ENCODE assay signal across 39 cellular contexts in genomic region chr4:171573181-171573580, GRCh38.
"Had no signal": no experiment of that assay in that cellular context is flagged by ENCODE, and none has a peak within 500 bp of the region (broad histone marks: within the 10 kb centered on the region; RNA-seq: fewer than 3 reads in every experiment).

No MANE protein-coding gene starts in this region.

- H3K4me3 ChIP-seq: adrenal gland, ascending aorta, body of pancreas, breast epithelium, cardiac muscle cell had no signal

- H3K4me3 Mint-ChIP-seq: activated naive CD4-positive, alpha-beta T cell treated with anti-CD3 and anti-CD28 coated beads for 36 hours; activated naive CD4-positive, alpha-beta T cell treated with anti-CD3 and anti-CD28 coated beads, Interleukin-2, amount 10 ng/mL, durations not matched to agents 7 days and 5 days; activated naive CD4-positive, alpha-beta T cell treated with anti-CD3 and anti-CD28 coated beads, Interleukin-2, amount 50 U/mL, for 24 hours; activated naive CD8-positive, alpha-beta T cell; activated naive CD8-positive, alpha-beta T cell treated with anti-CD3 and anti-CD28 coated beads for 36 hours; activated naive CD8-positive, alpha-beta T cell treated with anti-CD3 and anti-CD28 coated beads, Interleukin-2, amount 10 ng/mL, durations not matched to agents 7 days and 5 days; activated naive CD8-positive, alpha-beta T cell treated with anti-CD3 and anti-CD28 coated beads, Interleukin-2, amount 50 U/mL, for 24 hours; activated T-cell treated with anti-CD3 and anti-CD28 coated beads, Interleukin-2, amount 50 U/mL, for 24 hours; activated T-cell treated with anti-CD3 and anti-CD28 coated beads, Interleukin-2, amount 50 U/mL, for 4 hours; activated T-cell treated with anti-CD3 and anti-CD28 coated beads, Interleukin-2, amount 50 U/mL, for 72 hours; activated T-helper 1 cell treated with anti-CD3 and anti-CD28 coated beads, Interleukin-12 subunit alpha, Interleukin-12 subunit beta, Interleukin-2, Interleukin-4 antibody, amounts not matched to agents 30 ng/mL and 10 ng/mL and 1 ng/mL, durations not matched to agents 14 hours and 24 hours and 36 hours; activated T-helper 17 cell treated with anti-CD3 and anti-CD28 coated beads, Interleukin-2, amount 50 U/mL, for 72 hours; brain; central memory CD8-positive, alpha-beta T cell had no signal

- H3K27ac ChIP-seq: adrenal gland, ascending aorta, body of pancreas, brain microvascular endothelial cell, breast epithelium, cardiac muscle cell had no signal

- H3K27me3 Mint-ChIP-seq: activated naive CD4-positive, alpha-beta T cell treated with anti-CD3 and anti-CD28 coated beads, Interleukin-2, amount 10 ng/mL, durations not matched to agents 7 days and 5 days; activated naive CD4-positive, alpha-beta T cell treated with anti-CD3 and anti-CD28 coated beads, Interleukin-2, amount 50 U/mL, for 24 hours; activated naive CD8-positive, alpha-beta T cell; activated naive CD8-positive, alpha-beta T cell treated with anti-CD3 and anti-CD28 coated beads for 36 hours; activated naive CD8-positive, alpha-beta T cell treated with anti-CD3 and anti-CD28 coated beads, Interleukin-2, amount 10 ng/mL, durations not matched to agents 7 days and 5 days; activated naive CD8-positive, alpha-beta T cell treated with anti-CD3 and anti-CD28 coated beads, Interleukin-2, amount 50 U/mL, for 24 hours; activated T-cell treated with anti-CD3 and anti-CD28 coated beads, Interleukin-2, amount 50 U/mL, for 24 hours; activated T-helper 17 cell treated with anti-CD3 and anti-CD28 coated beads, Interleukin-2, amount 50 U/mL, for 72 hours; brain; central memory CD8-positive, alpha-beta T cell had no signal

- ATAC-seq: activated naive CD4-positive, alpha-beta T cell treated with anti-CD3 and anti-CD28 coated beads, Interleukin-2, amount 50 U/mL, for 72 hours; activated naive CD8-positive, alpha-beta T cell treated with anti-CD3 and anti-CD28 coated beads, Interleukin-2, amount 50 U/mL, for 24 hours; activated T-cell treated with anti-CD3 and anti-CD28 coated beads, Interleukin-2, amount 50 U/mL, for 4 hours; activated T-cell treated with anti-CD3 and anti-CD28 coated beads, Interleukin-2, amount 50 U/mL, for 72 hours; activated T-helper 17 cell treated with anti-CD3 and anti-CD28 coated beads, Interleukin-2, amount 50 U/mL, for 72 hours; body of pancreas had no signal

- H3K36me3 Mint-ChIP-seq: activated naive CD4-positive, alpha-beta T cell treated with anti-CD3 and anti-CD28 coated beads, Interleukin-2, amount 10 ng/mL, durations not matched to agents 7 days and 5 days; activated naive CD4-positive, alpha-beta T cell treated with anti-CD3 and anti-CD28 coated beads, Interleukin-2, amount 50 U/mL, for 24 hours; activated naive CD4-positive, alpha-beta T cell treated with anti-CD3 and anti-CD28 coated beads, Interleukin-2, amount 50 U/mL, for 72 hours; activated naive CD8-positive, alpha-beta T cell; activated naive CD8-positive, alpha-beta T cell treated with anti-CD3 and anti-CD28 coated beads for 36 hours; activated naive CD8-positive, alpha-beta T cell treated with anti-CD3 and anti-CD28 coated beads, Interleukin-2, amount 10 ng/mL, durations not matched to agents 7 days and 5 days; brain had no signal

- H3K27ac Mint-ChIP-seq: activated naive CD4-positive, alpha-beta T cell treated with anti-CD3 and anti-CD28 coated beads for 36 hours; activated naive CD4-positive, alpha-beta T cell treated with anti-CD3 and anti-CD28 coated beads, Interleukin-2, amount 10 ng/mL, durations not matched to agents 7 days and 5 days; activated naive CD4-positive, alpha-beta T cell treated with anti-CD3 and anti-CD28 coated beads, Interleukin-2, amount 50 U/mL, for 24 hours; activated naive CD4-positive, alpha-beta T cell treated with anti-CD3 and anti-CD28 coated beads, Interleukin-2, amount 50 U/mL, for 72 hours; activated naive CD8-positive, alpha-beta T cell; activated naive CD8-positive, alpha-beta T cell treated with anti-CD3 and anti-CD28 coated beads for 36 hours; activated naive CD8-positive, alpha-beta T cell treated with anti-CD3 and anti-CD28 coated beads, Interleukin-2, amount 10 ng/mL, durations not matched to agents 7 days and 5 days; activated naive CD8-positive, alpha-beta T cell treated with anti-CD3 and anti-CD28 coated beads, Interleukin-2, amount 50 U/mL, for 24 hours; activated T-cell treated with anti-CD3 and anti-CD28 coated beads, Interleukin-2, amount 50 U/mL, for 24 hours; activated T-cell treated with anti-CD3 and anti-CD28 coated beads, Interleukin-2, amount 50 U/mL, for 72 hours; activated T-helper 1 cell treated with anti-CD3 and anti-CD28 coated beads, Interleukin-12 subunit alpha, Interleukin-12 subunit beta, Interleukin-2, Interleukin-4 antibody, amounts not matched to agents 30 ng/mL and 10 ng/mL and 1 ng/mL, durations not matched to agents 14 hours and 24 hours and 36 hours; activated T-helper 17 cell treated with anti-CD3 and anti-CD28 coated beads, Interleukin-2, amount 50 U/mL, for 72 hours; activated T-helper 2 cell treated with anti-CD3 and anti-CD28 coated beads, Interferon-gamma antibody, Interleukin-2, Interleukin-4, amounts not matched to agents 10 μg/mL and 5 μg/mL and 100 μg/mL, durations not matched to agents 14 hours and 24 hours and 36 hours; brain had no signal

- H3K36me3 ChIP-seq: adrenal gland, ascending aorta, brain microvascular endothelial cell, breast epithelium, cardiac muscle cell had no signal

- H3K9me3 ChIP-seq: adrenal gland, ascending aorta, body of pancreas had no signal

- DNase-seq: activated effector memory CD4-positive, alpha-beta T cell treated with anti-CD3 and anti-CD28 coated beads, Interleukin-2, amount 50 U/mL, for 16 hours; activated effector memory CD4-positive, alpha-beta T cell treated with Interleukin-2 at 50 U/mL for 16 hours; activated gamma-delta T cell; activated gamma-delta T cell treated with Interleukin-2 at 50 U/mL for 16 hours; activated naive CD4-positive, alpha-beta T cell; activated naive CD4-positive, alpha-beta T cell treated with anti-CD3 and anti-CD28 coated beads for 36 hours; activated naive CD4-positive, alpha-beta T cell treated with anti-CD3 and anti-CD28 coated beads, Interleukin-2, amount 10 ng/mL, durations not matched to agents 7 days and 5 days; activated naive CD4-positive, alpha-beta T cell treated with anti-CD3 and anti-CD28 coated beads, Interleukin-2, amount 50 U/mL, for 16 hours; activated naive CD4-positive, alpha-beta T cell treated with Interleukin-2 at 50 U/mL for 16 hours; activated naive CD8-positive, alpha-beta T cell treated with anti-CD3 and anti-CD28 coated beads for 36 hours; activated naive CD8-positive, alpha-beta T cell treated with anti-CD3 and anti-CD28 coated beads, Interleukin-2, amount 10 ng/mL, durations not matched to agents 7 days and 5 days; activated naive CD8-positive, alpha-beta T cell treated with anti-CD3 and anti-CD28 coated beads, Interleukin-2, amount 50 U/mL, for 24 hours; activated T-cell treated with anti-CD3 and anti-CD28 coated beads for 4 hours; activated T-cell treated with anti-CD3 and anti-CD28 coated beads, Interleukin-2, amount 50 U/mL, for 1 hour; activated T-cell treated with anti-CD3 and anti-CD28 coated beads, Interleukin-2, amount 50 U/mL, for 24 hours; activated T-cell treated with anti-CD3 and anti-CD28 coated beads, Interleukin-2, amount 50 U/mL, for 4 hours; activated T-cell treated with anti-CD3 and anti-CD28 coated beads, Interleukin-2, amount 50 U/mL, for 48 hours; activated T-cell treated with anti-CD3 and anti-CD28 coated beads, Interleukin-2, amount 50 U/mL, for 72 hours; adrenal gland; amniotic stem cell; amygdala; anterior cingulate cortex; aorta; body of pancreas; brain microvascular endothelial cell; caudate nucleus; central memory CD4-positive, alpha-beta T cell; cerebellar nuclear complex had no signal

- H3K4me1 Mint-ChIP-seq: activated naive CD4-positive, alpha-beta T cell treated with anti-CD3 and anti-CD28 coated beads, Interleukin-2, amount 10 ng/mL, durations not matched to agents 7 days and 5 days; activated naive CD4-positive, alpha-beta T cell treated with anti-CD3 and anti-CD28 coated beads, Interleukin-2, amount 50 U/mL, for 24 hours; activated naive CD8-positive, alpha-beta T cell treated with anti-CD3 and anti-CD28 coated beads for 36 hours; activated naive CD8-positive, alpha-beta T cell treated with anti-CD3 and anti-CD28 coated beads, Interleukin-2, amount 10 ng/mL, durations not matched to agents 7 days and 5 days; activated naive CD8-positive, alpha-beta T cell treated with anti-CD3 and anti-CD28 coated beads, Interleukin-2, amount 50 U/mL, for 24 hours; activated T-helper 17 cell treated with anti-CD3 and anti-CD28 coated beads, Interleukin-2, amount 50 U/mL, for 72 hours; brain; central memory CD8-positive, alpha-beta T cell had no signal

- H3K9me3 Mint-ChIP-seq: activated naive CD4-positive, alpha-beta T cell treated with anti-CD3 and anti-CD28 coated beads, Interleukin-2, amount 10 ng/mL, durations not matched to agents 7 days and 5 days; activated naive CD8-positive, alpha-beta T cell treated with anti-CD3 and anti-CD28 coated beads, Interleukin-2, amount 50 U/mL, for 24 hours; activated T-helper 1 cell treated with anti-CD3 and anti-CD28 coated beads, Interleukin-12 subunit alpha, Interleukin-12 subunit beta, Interleukin-2, Interleukin-4 antibody, amounts not matched to agents 30 ng/mL and 10 ng/mL and 1 ng/mL, durations not matched to agents 14 hours and 24 hours and 36 hours; activated T-helper 2 cell treated with anti-CD3 and anti-CD28 coated beads, Interferon-gamma antibody, Interleukin-2, Interleukin-4, amounts not matched to agents 10 μg/mL and 5 μg/mL and 100 μg/mL, durations not matched to agents 14 hours and 24 hours and 36 hours had no signal

- H3K4me1 ChIP-seq: adrenal gland, ascending aorta, body of pancreas, breast epithelium had no signal

- H3K27me3 ChIP-seq: adrenal gland, ascending aorta, body of pancreas, brain microvascular endothelial cell, breast epithelium, cardiac muscle cell had no signal
